8 cellular contexts compared by ENCODE assay signal in the genomic region with DNA sequence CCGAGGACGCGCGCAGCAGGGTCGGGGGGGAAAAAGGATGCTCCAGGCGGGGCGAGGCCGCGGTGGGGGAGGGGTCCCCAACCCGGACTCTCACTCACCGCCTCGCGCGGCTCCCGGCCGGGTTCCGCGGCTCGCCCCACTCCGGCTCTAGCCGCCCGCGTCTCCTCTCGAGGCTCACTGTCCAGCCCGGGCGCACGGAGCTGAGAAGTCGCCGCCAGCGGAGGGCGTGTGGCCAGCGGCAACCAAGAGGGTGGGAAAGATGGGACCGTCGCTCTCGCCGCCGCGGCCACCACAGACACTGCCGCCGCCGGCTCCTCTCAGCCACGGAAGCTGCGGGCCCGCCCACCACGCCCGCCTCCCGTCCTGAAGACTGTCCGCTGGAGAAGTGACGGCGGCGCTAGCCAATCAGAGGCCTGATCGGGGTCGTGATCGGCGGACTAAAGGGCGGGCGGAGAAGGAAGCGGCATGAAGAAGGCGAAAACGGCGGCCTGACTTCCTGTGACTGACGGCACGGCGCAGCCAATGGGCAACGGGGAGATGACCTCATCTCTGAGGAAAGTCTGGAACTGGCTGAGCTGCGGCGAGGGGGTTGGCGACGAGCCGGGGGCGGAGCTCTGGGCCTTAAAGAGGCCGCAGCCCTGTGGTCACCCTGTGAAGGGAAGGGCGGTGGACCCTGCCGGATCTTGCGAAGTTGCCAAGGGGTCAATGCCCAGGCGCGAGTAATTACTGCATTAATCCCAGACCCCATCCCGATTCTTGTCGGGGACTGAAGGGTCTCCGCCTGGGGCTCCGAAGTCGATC. TPM values are rescaled to one million over a fixed set of nuclear protein-coding genes. Genes with fewer than 3 reads are reported as not detected.
DNase-seq lines count a peak whose midpoint lies in the region; ATAC-seq, FAIRE-seq and TF ChIP-seq lines count a peak whose summit lies in the region.

TSS of gene MRTFA (minus strand) at position 340 of the 801 bp plus-strand sequence.

- H3K9me3 ChIP-seq in adipocyte (ENCODE audit: control insufficient read depth, low read length): no peaks in the 10 kb centered on the region
- H3K9me3 ChIP-seq in pancreas: no peaks in the 10 kb centered on the region
- H3K9me3 ChIP-seq in tibial artery: no peaks in the 10 kb centered on the region

- peak within 1 kb of the TSS; percentile 91 for H3K9ac ChIP-seq in adipocyte (ENCODE audit: low read length)

- peaks cover 24% of the 10 kb centered on the region for H3K4me1 ChIP-seq in adipocyte (ENCODE audit: control insufficient read depth, insufficient read depth, low read length)
- peaks cover 0 to 10% (median 4%) of the 10 kb centered on the region in 3 donors for H3K4me1 ChIP-seq in pancreas
- peaks cover 0 to 39% (median 16%) of the 10 kb centered on the region in 4 donors for H3K4me1 ChIP-seq in tibial artery

- TF ChIP-seq CTCF in GM12875 (IDR thresholded peaks at IDR 0.05; ENCODE audit: borderline replicate concordance, insufficient read depth, low read depth, low read length): no peak
- no peak for TF ChIP-seq CTCF in pancreas (IDR thresholded peaks at IDR 0.05)
- TF ChIP-seq CTCF in tibial artery (IDR thresholded peaks at IDR 0.05): no peak

- DNase-seq in NCI-H1436 (lab: John Stamatoyannopoulos, UW): peak; percentile 99
- peak; percentile 99 for DNase-seq in T follicular helper cell (ENCODE audit: low read depth)
- DNase-seq in adipocyte (ENCODE audit: low read depth): peak; percentile 100
- DNase-seq in Right ventricle myocardium superior: peak; percentile 100
- DNase-seq in pancreas: peak; percentile 97 to 100 (median 100)
- peak; percentile 100 for DNase-seq in tibial artery

- H3K4me3 ChIP-seq in GM12875 (ENCODE audit: low read depth, low read length): peak within 1 kb of the TSS; percentile 80
- H3K4me3 ChIP-seq in adipocyte (ENCODE audit: low read length): peak within 1 kb of the TSS; percentile 82
- peak within 1 kb of the TSS; percentile 96 to 99 (median 98) for H3K4me3 ChIP-seq in pancreas
- H3K4me3 ChIP-seq in tibial artery: peak within 1 kb of the TSS; percentile 65 to 83

- H3K27ac ChIP-seq in pancreas (peak within 1 kb of the TSS; percentile 78 to 93 (median 83)), tibial artery (peak within 1 kb of the TSS; percentile 83 to 89)

- H3K36me3 ChIP-seq in adipocyte (ENCODE audit: control insufficient read depth, insufficient read depth, low read length, severe bottlenecking) (no peaks in the 10 kb centered on the region), pancreas (no peaks in the 10 kb centered on the region), tibial artery (no peaks in the 10 kb centered on the region)

- intact Hi-C loops in Right ventricle myocardium superior (cut with DNase I) (no loop called here), pancreas (cut with DNase I) (loop anchor here in 1 of 3 donors (10.0 kb wide), 1 partner anchor 112 kb away; no protein-coding TSS in a partner anchor), tibial artery (cut with DNase I; ENCODE audit: low total_unique reads) (loop anchor here (10.0 kb wide), 2 partner anchors 112 to 592 kb away; no protein-coding TSS in a partner anchor)

- ATAC-seq in HG02798 (IDR thresholded peaks at IDR 0.05; ENCODE audit: poor library complexity, unreplicated experiment) (peak; percentile 96), Right ventricle myocardium superior (ENCODE audit: poor library complexity) (peak; percentile 96), pancreas (peak; percentile 93 to 97 (median 94))

- no peaks in the 10 kb centered on the region for H3K27me3 ChIP-seq in adipocyte (replicated peaks; ENCODE audit: control insufficient read depth, insufficient read depth, low read length)
- H3K27me3 ChIP-seq in pancreas: no peaks in the 10 kb centered on the region
- no peaks in the 10 kb centered on the region for H3K27me3 ChIP-seq in tibial artery

- 0% methylated on average over 77 to 82 of the region's 82 CpGs for WGBS in pancreas, 2 donors

- peak; percentile 77 for FAIRE-seq in pancreas (lab: Jason Lieb, UNC)

RNA-seq across cellular contexts. Expression of gene MRTFA, which starts in this region (rescaled TPM):
- total RNA-seq in Right ventricle myocardium superior (26.4 TPM), pancreas (10 to 100 TPM; 15.2 to 35.3 (median 24.1) TPM)
- 10 to 100 TPM; 13.6 to 24.7 TPM for polyA plus RNA-seq in pancreas

Comparison
In these comparisons a context has a peak if more than half of its experiments do, and no peak if none do; other contexts are left out.
1. Peak in every context shown above with its lines: DNase-seq, ATAC-seq, H3K4me3 ChIP-seq and H3K27ac ChIP-seq.